16 cellular contexts compared by ENCODE assay signal in genomic region chr2:235521844-235522243, GRCh38. TPM values are rescaled to one million over a fixed set of nuclear protein-coding genes. Genes with fewer than 3 reads are reported as not detected.
DNase-seq lines count a peak whose midpoint lies in the region; ATAC-seq and TF ChIP-seq lines count a peak whose summit lies in the region.
"Had no signal": no experiment of that assay in that cellular context is flagged by ENCODE, and none has a peak within 500 bp of the region (broad histone marks: within the 10 kb centered on the region; RNA-seq: fewer than 3 reads in every experiment).

No MANE protein-coding gene starts in this region.

- intact Hi-C loops in MCF 10A (cut with micrococcal nuclease) (no loop called here), mammary epithelial cell (cut with micrococcal nuclease) (no loop called here), OCI-LY7 (cut with micrococcal nuclease; ENCODE audit: unreplicated experiment) (no loop called here)

- H3K36me3 ChIP-seq in mammary epithelial cell (ENCODE audit: insufficient read depth, low read length) (no peaks in the 10 kb centered on the region), upper lobe of left lung (no peaks in the 10 kb centered on the region), OCI-LY7 (ENCODE audit: insufficient read depth, low read length) (no peaks in the 10 kb centered on the region)
- H3K36me3 ChIP-seq: heart left ventricle, thyroid gland had no signal

- TF ChIP-seq CTCF in MCF 10A (IDR thresholded peaks at IDR 0.05; ENCODE audit: unreplicated experiment) (no peak), mammary epithelial cell (conservative IDR thresholded peaks at IDR 0.05 in 1 of 2, IDR thresholded peaks at IDR 0.05 in 1 of 2; ENCODE audit: extremely low read depth in 1 of 2, insufficient read depth in 1 of 2, low read depth in 1 of 2, low read length in 2 of 2) (no peak), epithelial cell of esophagus (IDR thresholded peaks at IDR 0.05; ENCODE audit: insufficient read depth, low read depth, low read length, missing control alignments) (no peak), upper lobe of left lung (IDR thresholded peaks at IDR 0.05) (no peak), OCI-LY7 (conservative IDR thresholded peaks at IDR 0.05; ENCODE audit: low read length) (no peak)

- DNase-seq in MCF 10A (ENCODE audit: unreplicated experiment): peak; percentile 94
- DNase-seq in mammary epithelial cell: no peak
- peak; percentile 58 to 79 for DNase-seq in NCI-H446 (lab: John Stamatoyannopoulos, UW)
- DNase-seq in epithelial cell of esophagus (ENCODE audit: low read depth): peak; percentile 75
- DNase-seq in upper lobe of left lung: peak in 1 of 2 donors; percentile 45
- DNase-seq in OCI-LY7 (ENCODE audit: low spot score): no peak
- DNase-seq in AG20443 (ENCODE audit: low spot score): no peak
- no peak for DNase-seq in stimulated activated CD8-positive, alpha-beta memory T cell treated with anti-CD3 and anti-CD28 coated beads, Interleukin-4, amount 100 ng/mL, for 48 hours
- DNase-seq: activated CD8-positive, alpha-beta memory T cell treated with anti-CD3 and anti-CD28 coated beads for 24 hours; activated gamma-delta T cell treated with Interleukin-2 at 50 U/mL for 16 hours; effector memory CD8-positive, alpha-beta T cell; kidney glomerular epithelial cell; psoas muscle; thyroid gland had no signal

- H4K20me1 ChIP-seq in mammary epithelial cell (ENCODE audit: insufficient read depth, low read length) (no peaks in the 10 kb centered on the region), OCI-LY7 (ENCODE audit: insufficient read depth, low read length) (no peaks in the 10 kb centered on the region)

- H3K4me1 ChIP-seq in mammary epithelial cell (ENCODE audit: insufficient read depth, low read length) (no peaks in the 10 kb centered on the region), upper lobe of left lung (peaks cover 23 to 35% (median 30%) of the 10 kb centered on the region in 4 donors), OCI-LY7 (ENCODE audit: insufficient read depth, low read length, poor library complexity, severe bottlenecking) (no peaks in the 10 kb centered on the region)

- H3K36me3 Mint-ChIP-seq in MCF 10A (ENCODE audit: insufficient read depth, unreplicated experiment): no peaks in the 10 kb centered on the region

- CTCF ChIA-PET in MCF 10A (lab: Yijun Ruan, JAX) (interaction anchor here (0.8 kb wide), 1 partner anchor 566 kb away, joined by 4 read pairs; no protein-coding TSS in a partner anchor), mammary epithelial cell (lab: Charles Lee; ENCODE audit: low non-redundant PET) (no interaction called here), OCI-LY7 (lab: Charles Lee; ENCODE audit: unreplicated experiment) (no interaction called here)

- no peaks in the 10 kb centered on the region for H3K9me3 Mint-ChIP-seq in MCF 10A (ENCODE audit: unreplicated experiment)
- H3K9me3 Mint-ChIP-seq: effector memory CD8-positive, alpha-beta T cell had no signal

- no peak for TF ChIP-seq POLR2A in upper lobe of left lung (IDR thresholded peaks at IDR 0.05)

- H2AFZ ChIP-seq in mammary epithelial cell (ENCODE audit: low read depth, low read length) (no peak overlapping the region), OCI-LY7 (ENCODE audit: low read length) (no peak overlapping the region)

- H3K4me1 Mint-ChIP-seq in MCF 10A (ENCODE audit: insufficient read depth, unreplicated experiment): peaks cover 19% of the 10 kb centered on the region

- no peak overlapping the region for H3K4me2 ChIP-seq in mammary epithelial cell (ENCODE audit: insufficient read depth, low read depth, low read length)
- no peak overlapping the region for H3K4me2 ChIP-seq in OCI-LY7 (ENCODE audit: low read length)

- H3K79me2 ChIP-seq in mammary epithelial cell (ENCODE audit: insufficient read depth, low read length): peaks cover 86% of the 10 kb centered on the region
- no peaks in the 10 kb centered on the region for H3K79me2 ChIP-seq in OCI-LY7 (ENCODE audit: insufficient read depth, low read depth, low read length)

- 87% methylated on average over 6 of the region's 6 CpGs for WGBS in mammary epithelial cell (ENCODE audit: low coverage, missing lambda C conversion rate)
- 28 to 48% methylated on average over 6 of the region's 6 CpGs for WGBS in upper lobe of left lung, 2 donors

- H3K27ac Mint-ChIP-seq in MCF 10A (ENCODE audit: low read depth, unreplicated experiment): no peak overlapping the region
- H3K27ac Mint-ChIP-seq: brain; effector memory CD8-positive, alpha-beta T cell had no signal

- no peak for ATAC-seq in upper lobe of left lung (ENCODE audit: low FRiP score in 2 of 2)
- ATAC-seq: effector memory CD8-positive, alpha-beta T cell; psoas muscle had no signal

- POLR2A ChIA-PET in MCF 10A (lab: Yijun Ruan, JAX) (interaction anchor here (0.6 to 1.6 kb wide), 4 partner anchors 10 to 361 kb away, joined by 3 to 5 read pairs (median 3); no protein-coding TSS in a partner anchor), OCI-LY7 (lab: Charles Lee) (no interaction called here)

- H3K4me3 ChIP-seq in mammary epithelial cell (replicated peaks in 1 of 3; ENCODE audit: insufficient read depth in 1 of 3, low read depth in 2 of 3, low read length in 3 of 3): no peak overlapping the region
- H3K4me3 ChIP-seq in epithelial cell of esophagus (ENCODE audit: low read length): no peak overlapping the region
- no peak overlapping the region for H3K4me3 ChIP-seq in upper lobe of left lung
- H3K4me3 ChIP-seq in OCI-LY7 (ENCODE audit: low read depth, low read length, poor library complexity, severe bottlenecking): no peak overlapping the region
- H3K4me3 ChIP-seq: heart left ventricle, psoas muscle, thyroid gland had no signal

- H3K27ac ChIP-seq in mammary epithelial cell (ENCODE audit: insufficient read depth, low read depth, low read length): no peak overlapping the region
- H3K27ac ChIP-seq in upper lobe of left lung: peak overlapping the region in 3 of 4 donors; percentile 51 to 70 (median 61)
- no peak overlapping the region for H3K27ac ChIP-seq in OCI-LY7 (ENCODE audit: low read depth, low read length, poor library complexity, severe bottlenecking)
- H3K27ac ChIP-seq: heart left ventricle, psoas muscle, thyroid gland had no signal

- H3K27me3 ChIP-seq in mammary epithelial cell (ENCODE audit: insufficient read depth, low read length) (no peaks in the 10 kb centered on the region), upper lobe of left lung (no peaks in the 10 kb centered on the region)
- H3K27me3 ChIP-seq: heart left ventricle, thyroid gland had no signal

- in situ Hi-C loops in mammary epithelial cell (cut with MboI; ENCODE audit: low sequenced_read_pairs in 2 of 2): no loop called here

- no TSS peak for BruUV-seq in MCF 10A (replicated peaks; lab: Mats Ljungman, UMichigan)
- no TSS peak for BruUV-seq in mammary epithelial cell (replicated peaks; lab: Mats Ljungman, UMichigan)
- no TSS peak for BruUV-seq in OCI-LY7 (replicated peaks; lab: Mats Ljungman, UMichigan)

- H3K9me2 ChIP-seq in OCI-LY7 (ENCODE audit: insufficient read depth, low read length): no peaks in the 10 kb centered on the region

- H3K9me3 ChIP-seq in mammary epithelial cell (replicated peaks; ENCODE audit: insufficient read depth, low read length): no peaks in the 10 kb centered on the region
- no peaks in the 10 kb centered on the region for H3K9me3 ChIP-seq in upper lobe of left lung
- no peaks in the 10 kb centered on the region for H3K9me3 ChIP-seq in OCI-LY7 (ENCODE audit: low read length)
- H3K9me3 ChIP-seq: heart left ventricle, psoas muscle, thyroid gland had no signal

- no peak overlapping the region for H3K4me3 Mint-ChIP-seq in MCF 10A (ENCODE audit: unreplicated experiment)
- H3K4me3 Mint-ChIP-seq: brain; effector memory CD8-positive, alpha-beta T cell had no signal

- TF ChIP-seq EP300 in upper lobe of left lung (IDR thresholded peaks at IDR 0.05): peak in 2 of 4 donors; percentile 16 to 66

- no peaks in the 10 kb centered on the region for H3K27me3 Mint-ChIP-seq in MCF 10A (ENCODE audit: insufficient read depth, unreplicated experiment)

- no peak overlapping the region for H3K9ac ChIP-seq in mammary epithelial cell (ENCODE audit: insufficient read depth, low read length)

- dilution Hi-C loops in mammary epithelial cell (cut with HindIII; ENCODE audit: low sequenced_read_pairs): no loop called here

RNA-seq across cellular contexts. Expression of gene AGAP1, which starts 28.0 kb away (rescaled TPM):
- total RNA-seq in MCF 10A (2022) (41.3 and 42.4 TPM in 2 replicates), mammary epithelial cell (10 to 100 TPM; 11.2 to 28.9 TPM), upper lobe of left lung (10 to 100 TPM; 25.5 to 45.1 (median 30.7) TPM), OCI-LY7 (2022) (not detected in 2 replicates)
- 21.7 TPM for polyA plus RNA-seq in mammary epithelial cell
- polyA minus RNA-seq in mammary epithelial cell: 58.1 TPM
- not detected in 2 replicates for total RNA-seq in OCI-LY7 (2014; rRNA removed; shearing (Covaris generic))

Comparison
In these comparisons a context has a peak if more than half of its experiments do, and no peak if none do; other contexts are left out.
1. DNase-seq: peak in MCF 10A (single experiment), NCI-H446 (2 of 2) and epithelial cell of esophagus (single experiment); none in mammary epithelial cell (single experiment), OCI-LY7 (single experiment), AG20443 (single experiment) and stimulated activated CD8-positive, alpha-beta memory T cell treated with anti-CD3 and anti-CD28 coated beads, Interleukin-4, amount 100 ng/mL, for 48 hours (single experiment).
2. H3K27ac ChIP-seq: peak in upper lobe of left lung (3 of 4); none in mammary epithelial cell (single experiment) and OCI-LY7 (single experiment).
3. RNA of gene AGAP1, which starts 28.0 kb away (total RNA-seq): 41.3 to 42.4 TPM in MCF 10A, 25.5 to 45.1 TPM in upper lobe of left lung and 11.2 to 28.9 TPM in mammary epithelial cell; not detected in OCI-LY7; every median in the first group is over 10 times any median in the second.